In genomic region chr5:138230981-138231589, GRCh38 we compare ENCODE assay signal across 12 cellular contexts. TPM values are rescaled to one million over a fixed set of nuclear protein-coding genes. Genes with fewer than 3 reads are reported as not detected.
DNase-seq lines count a peak whose midpoint lies in the region; ATAC-seq, FAIRE-seq and TF ChIP-seq lines count a peak whose summit lies in the region.
"Had no signal": no experiment of that assay in that cellular context is flagged by ENCODE, and none has a peak within 500 bp of the region (broad histone marks: within the 10 kb centered on the region; RNA-seq: fewer than 3 reads in every experiment).

No MANE protein-coding gene starts in this region.

- FAIRE-seq in urothelium cell line (lab: Jason Lieb, UNC) = no peak

- DNase-seq in Right ventricle myocardium superior = no peak
- no peak for DNase-seq in right atrium auricular region (ENCODE audit: low spot score)
- DNase-seq in RPMI7951 (ENCODE audit: low read depth) = peak; percentile 41
- peak; percentile 61 to 72 for DNase-seq in foreskin keratinocyte
- DNase-seq in urothelium cell line (ENCODE audit: low spot score) = peak; percentile 30
- no peak for DNase-seq in activated naive CD4-positive, alpha-beta T cell treated with anti-CD3 and anti-CD28 coated beads, Interleukin-2, amount 50 U/mL, for 72 hours (ENCODE audit: low spot score in 2 of 2)
- no peak for DNase-seq in effector memory CD4-positive, alpha-beta T cell
- DNase-seq: NCI-H1930; stimulated activated CD8-positive, alpha-beta memory T cell treated with anti-CD3 and anti-CD28 coated beads, Interleukin-4, amount 100 ng/mL, for 48 hours; T-helper 9 cell had no signal

- H3K9me3 Mint-ChIP-seq in activated naive CD4-positive, alpha-beta T cell treated with anti-CD3 and anti-CD28 coated beads, Interleukin-2, amount 50 U/mL, for 72 hours = peaks cover 0 to under 1% of the 10 kb centered on the region in 2 donors

- H3K27me3 ChIP-seq in right atrium auricular region = no peaks in the 10 kb centered on the region
- H3K27me3 ChIP-seq in foreskin keratinocyte = peaks cover 4% of the 10 kb centered on the region
- no peaks in the 10 kb centered on the region for H3K27me3 ChIP-seq in effector memory CD4-positive, alpha-beta T cell (replicated peaks; ENCODE audit: control insufficient read depth, insufficient read depth, low read length, poor library complexity, severe bottlenecking)

- no peaks in the 10 kb centered on the region for H3K36me3 ChIP-seq in right atrium auricular region
- H3K36me3 ChIP-seq in effector memory CD4-positive, alpha-beta T cell (ENCODE audit: control insufficient read depth, insufficient read depth, low read length) = no peaks in the 10 kb centered on the region

- H3K9me3 ChIP-seq in right atrium auricular region = peaks cover 0 to 1% of the 10 kb centered on the region in 2 donors
- H3K9me3 ChIP-seq in effector memory CD4-positive, alpha-beta T cell (ENCODE audit: control insufficient read depth, low read length) = no peaks in the 10 kb centered on the region

- H3K36me3 Mint-ChIP-seq in activated naive CD4-positive, alpha-beta T cell treated with anti-CD3 and anti-CD28 coated beads, Interleukin-2, amount 50 U/mL, for 72 hours = no peaks in the 10 kb centered on the region

- peaks cover 0 to 19% of the 10 kb centered on the region in 2 donors for H3K4me1 ChIP-seq in right atrium auricular region
- no peaks in the 10 kb centered on the region for H3K4me1 ChIP-seq in foreskin keratinocyte
- H3K4me1 ChIP-seq in effector memory CD4-positive, alpha-beta T cell (ENCODE audit: control insufficient read depth, insufficient read depth, low read length, poor library complexity, severe bottlenecking) = no peaks in the 10 kb centered on the region

- H3K27ac Mint-ChIP-seq in activated naive CD4-positive, alpha-beta T cell treated with anti-CD3 and anti-CD28 coated beads, Interleukin-2, amount 50 U/mL, for 72 hours = no peak overlapping the region

- peak overlapping the region in 1 of 2 donors; percentile 73 for H3K27ac ChIP-seq in right atrium auricular region
- H3K27ac ChIP-seq in foreskin keratinocyte = no peak overlapping the region
- no peak overlapping the region for H3K27ac ChIP-seq in effector memory CD4-positive, alpha-beta T cell (ENCODE audit: insufficient read depth, low read length, poor library complexity, severe bottlenecking)

- no peak for TF ChIP-seq CTCF in right atrium auricular region (IDR thresholded peaks at IDR 0.05)
- TF ChIP-seq CTCF in foreskin keratinocyte (conservative IDR thresholded peaks at IDR 0.05) = no peak

- ATAC-seq in Right ventricle myocardium superior (ENCODE audit: poor library complexity) = peak; percentile 71
- ATAC-seq in foreskin keratinocyte = peak; percentile 64
- no peak for ATAC-seq in activated naive CD4-positive, alpha-beta T cell treated with anti-CD3 and anti-CD28 coated beads, Interleukin-2, amount 50 U/mL, for 72 hours
- no peak for ATAC-seq in GM21360 (IDR thresholded peaks at IDR 0.05; ENCODE audit: unreplicated experiment)

- no peak overlapping the region for H3K4me3 ChIP-seq in right atrium auricular region
- no peak overlapping the region for H3K4me3 ChIP-seq in effector memory CD4-positive, alpha-beta T cell (ENCODE audit: insufficient read depth, low read depth, low read length, poor library complexity, severe bottlenecking)

- intact Hi-C loops in Right ventricle myocardium superior (cut with DNase I) = no loop called here

RNA-seq across cellular contexts. Expression of gene CDC23, which starts 18.0 kb away (rescaled TPM):
- total RNA-seq in Right ventricle myocardium superior (18.6 TPM), right atrium auricular region (10 to 100 TPM in 1 of 2 donors, 1 to 10 TPM in 1; 9.2 to 11.6 TPM), foreskin keratinocyte (30.6 and 31.0 TPM in 2 replicates)
- total RNA-seq in RPMI7951 (2014; rRNA removed; shearing (Covaris generic)) = 26.2 and 35.2 TPM in 2 replicates
- polyA plus RNA-seq in foreskin keratinocyte = 15.0 and 18.4 TPM in 2 replicates
- 10 to 100 TPM; 38.4 to 56.6 TPM for total RNA-seq in activated naive CD4-positive, alpha-beta T cell treated with anti-CD3 and anti-CD28 coated beads, Interleukin-2, amount 50 U/mL, for 72 hours

RNA-seq across cellular contexts. Expression of gene GFRA3, which starts 43.3 kb away (rescaled TPM):
- total RNA-seq in Right ventricle myocardium superior (0.94 TPM), right atrium auricular region (under 1 TPM; 0.39 to 0.85 TPM), foreskin keratinocyte (not detected in 2 replicates)
- total RNA-seq in RPMI7951 (2014; rRNA removed; shearing (Covaris generic)) = not detected in 2 replicates
- not detected in 2 replicates for polyA plus RNA-seq in foreskin keratinocyte
- total RNA-seq in activated naive CD4-positive, alpha-beta T cell treated with anti-CD3 and anti-CD28 coated beads, Interleukin-2, amount 50 U/mL, for 72 hours = under 1 TPM in 1 of 2 donors, not detected in 1; 0.11 TPM
- total RNA-seq: pulmonary artery endothelial cell had no signal

RNA-seq across cellular contexts. Expression of gene KIF20A, which starts 52.2 kb away (rescaled TPM):
- total RNA-seq in Right ventricle myocardium superior (0.65 TPM), right atrium auricular region (1 to 10 TPM in 1 of 2 donors, under 1 TPM in 1; 0.12 to 4.3 TPM), foreskin keratinocyte (52.7 and 60.7 TPM in 2 replicates)
- total RNA-seq in RPMI7951 (2014; rRNA removed; shearing (Covaris generic)) = 161 and 183 TPM in 2 replicates
- 25.6 and 34.4 TPM in 2 replicates for polyA plus RNA-seq in foreskin keratinocyte
- 10 to 100 TPM; 63.0 to 82.9 TPM for total RNA-seq in activated naive CD4-positive, alpha-beta T cell treated with anti-CD3 and anti-CD28 coated beads, Interleukin-2, amount 50 U/mL, for 72 hours

RNA-seq across cellular contexts. Expression of gene BRD8, which starts 52.7 kb away (rescaled TPM):
- 26.4 TPM for total RNA-seq in Right ventricle myocardium superior
- total RNA-seq in right atrium auricular region = 10 to 100 TPM; 20.2 to 27.3 TPM
- 34.3 and 48.4 TPM in 2 replicates for total RNA-seq in RPMI7951 (2014; rRNA removed; shearing (Covaris generic))
- 30.0 and 32.9 TPM in 2 replicates for total RNA-seq in foreskin keratinocyte
- 16.7 and 20.5 TPM in 2 replicates for polyA plus RNA-seq in foreskin keratinocyte
- 100 to 1,000 TPM in 1 of 2 donors, 10 to 100 TPM in 1; 58.3 to 209 TPM for total RNA-seq in activated naive CD4-positive, alpha-beta T cell treated with anti-CD3 and anti-CD28 coated beads, Interleukin-2, amount 50 U/mL, for 72 hours

Comparison
In these comparisons a context has a peak if more than half of its experiments do, and no peak if none do; other contexts are left out.
1. ATAC-seq: peak in Right ventricle myocardium superior (single experiment) and foreskin keratinocyte (single experiment); none in activated naive CD4-positive, alpha-beta T cell treated with anti-CD3 and anti-CD28 coated beads, Interleukin-2, amount 50 U/mL, for 72 hours (0 of 2) and GM21360 (single experiment).
2. DNase-seq: peak in RPMI7951 (single experiment), foreskin keratinocyte (2 of 2) and urothelium cell line (single experiment); none in Right ventricle myocardium superior (single experiment), right atrium auricular region (single experiment), activated naive CD4-positive, alpha-beta T cell treated with anti-CD3 and anti-CD28 coated beads, Interleukin-2, amount 50 U/mL, for 72 hours (0 of 2) and effector memory CD4-positive, alpha-beta T cell (0 of 3).
3. RNA of gene KIF20A, which starts 52.2 kb away (total RNA-seq): 161 to 183 TPM in RPMI7951, 63.0 to 82.9 TPM in activated naive CD4-positive, alpha-beta T cell treated with anti-CD3 and anti-CD28 coated beads, Interleukin-2, amount 50 U/mL, for 72 hours and 52.7 to 60.7 TPM in foreskin keratinocyte; 0.12 to 4.3 TPM in right atrium auricular region and 0.65 TPM in Right ventricle myocardium superior (single experiment); every median in the first group is over 10 times any median in the second.